26 cellular contexts compared by ENCODE assay signal in the genomic region with DNA sequence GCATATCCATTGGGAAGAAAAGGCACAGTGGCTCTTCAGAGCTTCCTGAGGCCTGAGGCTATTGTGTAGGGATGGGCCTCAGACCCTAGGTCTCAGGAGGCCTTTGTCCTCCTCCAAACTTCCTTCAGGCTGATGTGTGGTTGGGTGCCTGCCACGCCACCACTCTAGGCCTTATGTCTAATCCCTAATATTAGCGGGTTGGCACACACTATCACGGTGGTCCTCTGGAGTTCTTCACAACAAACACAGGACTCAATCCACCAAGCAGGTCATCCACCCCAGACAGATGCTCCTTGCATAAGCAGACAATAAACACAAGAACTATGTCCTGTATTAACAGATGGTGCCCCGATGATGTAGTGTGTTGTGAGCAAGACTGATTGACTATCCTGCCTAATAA. TPM values are rescaled to one million over a fixed set of nuclear protein-coding genes. Genes with fewer than 3 reads are reported as not detected.
"Had no signal": no experiment of that assay in that cellular context is flagged by ENCODE, and none has a peak within 500 bp of the region (broad histone marks: within the 10 kb centered on the region; RNA-seq: fewer than 3 reads in every experiment).

No MANE protein-coding gene starts in this region.

- H3K4me3 Mint-ChIP-seq: activated CD4-positive, alpha-beta memory T cell treated with anti-CD3 and anti-CD28 coated beads, Interleukin-2, amount 10 ng/mL, durations not matched to agents 7 days and 5 days; activated naive CD8-positive, alpha-beta T cell treated with anti-CD3 and anti-CD28 coated beads, Interleukin-2, amount 10 ng/mL, durations not matched to agents 7 days and 5 days; activated T-cell treated with anti-CD3 and anti-CD28 coated beads, Interleukin-2, amount 50 U/mL, for 72 hours; T-cell had no signal

- H3K9me3 ChIP-seq: adrenal gland had no signal

- H3K36me3 ChIP-seq: adrenal gland had no signal

- DNase-seq: activated CD4-positive, alpha-beta memory T cell treated with anti-CD3 and anti-CD28 coated beads, Interleukin-2, amount 10 ng/mL, durations not matched to agents 7 days and 5 days; activated CD4-positive, alpha-beta T cell treated with anti-CD3 and anti-CD28 coated beads, Interleukin-2, amount 50 U/mL, for 1 hour; activated CD4-positive, CD25-positive, alpha-beta regulatory T cell; activated CD8-positive, alpha-beta memory T cell treated with anti-CD3 and anti-CD28 coated beads, Interleukin-2, amount 50 U/mL, for 4 hours; activated gamma-delta T cell treated with Interleukin-2 at 50 U/mL for 16 hours; activated naive CD4-positive, alpha-beta T cell treated with anti-CD3 and anti-CD28 coated beads, Interleukin-2, amount 50 U/mL, for 16 hours; activated naive CD8-positive, alpha-beta T cell treated with anti-CD3 and anti-CD28 coated beads, Interleukin-2, amount 10 ng/mL, durations not matched to agents 7 days and 5 days; activated T-cell treated with anti-CD3 and anti-CD28 coated beads, Interleukin-2, amount 50 U/mL, for 72 hours; adrenal gland; anterior cingulate cortex; cerebellar nuclear complex; Karpas-422; MM.1S; NCI-H146; NCI-H2029; NCI-H446; NCI-H524; NCI-H748 treated with DMSO at 0.1 percent for 48 hours; SIG-M5; T-cell; T-helper 2 cell; T1000 had no signal

- H3K27me3 ChIP-seq: adrenal gland had no signal

- H3K4me3 ChIP-seq: adrenal gland, SK-N-MC had no signal

- ATAC-seq: activated T-cell treated with anti-CD3 and anti-CD28 coated beads, Interleukin-2, amount 50 U/mL, for 72 hours; T-cell had no signal

- H3K4me1 Mint-ChIP-seq: activated CD4-positive, alpha-beta memory T cell treated with anti-CD3 and anti-CD28 coated beads, Interleukin-2, amount 10 ng/mL, durations not matched to agents 7 days and 5 days; activated naive CD8-positive, alpha-beta T cell treated with anti-CD3 and anti-CD28 coated beads, Interleukin-2, amount 10 ng/mL, durations not matched to agents 7 days and 5 days; T-cell had no signal

- H3K27ac Mint-ChIP-seq: activated CD4-positive, alpha-beta memory T cell treated with anti-CD3 and anti-CD28 coated beads, Interleukin-2, amount 10 ng/mL, durations not matched to agents 7 days and 5 days; activated naive CD8-positive, alpha-beta T cell treated with anti-CD3 and anti-CD28 coated beads, Interleukin-2, amount 10 ng/mL, durations not matched to agents 7 days and 5 days; activated T-cell treated with anti-CD3 and anti-CD28 coated beads, Interleukin-2, amount 50 U/mL, for 72 hours; activated T-helper 2 cell treated with anti-CD3 and anti-CD28 coated beads, Interferon-gamma antibody, Interleukin-2, Interleukin-4, amounts not matched to agents 10 μg/mL and 5 μg/mL and 100 μg/mL, durations not matched to agents 14 hours and 24 hours and 36 hours; T-cell had no signal

- H3K36me3 Mint-ChIP-seq: activated naive CD8-positive, alpha-beta T cell treated with anti-CD3 and anti-CD28 coated beads, Interleukin-2, amount 10 ng/mL, durations not matched to agents 7 days and 5 days; T-cell had no signal

- H3K4me1 ChIP-seq: adrenal gland had no signal

- H3K27ac ChIP-seq: adrenal gland, SK-N-MC had no signal

- H3K9me3 Mint-ChIP-seq: activated CD4-positive, alpha-beta memory T cell treated with anti-CD3 and anti-CD28 coated beads, Interleukin-2, amount 10 ng/mL, durations not matched to agents 7 days and 5 days; activated naive CD8-positive, alpha-beta T cell treated with anti-CD3 and anti-CD28 coated beads, Interleukin-2, amount 10 ng/mL, durations not matched to agents 7 days and 5 days; activated T-cell treated with anti-CD3 and anti-CD28 coated beads, Interleukin-2, amount 50 U/mL, for 72 hours; activated T-helper 2 cell treated with anti-CD3 and anti-CD28 coated beads, Interferon-gamma antibody, Interleukin-2, Interleukin-4, amounts not matched to agents 10 μg/mL and 5 μg/mL and 100 μg/mL, durations not matched to agents 14 hours and 24 hours and 36 hours had no signal

RNA-seq across cellular contexts. Expression of a gene that starts 31.0 kb away (rescaled TPM):
- total RNA-seq: activated CD4-positive, alpha-beta memory T cell treated with anti-CD3 and anti-CD28 coated beads, Interleukin-2, amount 10 ng/mL, durations not matched to agents 7 days and 5 days; activated T-cell treated with anti-CD3 and anti-CD28 coated beads, Interleukin-2, amount 50 U/mL, for 72 hours; cardiac septum; OCI-LY7 had no signal
